Comparison of ENCODE assay signal across 17 cellular contexts in the genomic region with DNA sequence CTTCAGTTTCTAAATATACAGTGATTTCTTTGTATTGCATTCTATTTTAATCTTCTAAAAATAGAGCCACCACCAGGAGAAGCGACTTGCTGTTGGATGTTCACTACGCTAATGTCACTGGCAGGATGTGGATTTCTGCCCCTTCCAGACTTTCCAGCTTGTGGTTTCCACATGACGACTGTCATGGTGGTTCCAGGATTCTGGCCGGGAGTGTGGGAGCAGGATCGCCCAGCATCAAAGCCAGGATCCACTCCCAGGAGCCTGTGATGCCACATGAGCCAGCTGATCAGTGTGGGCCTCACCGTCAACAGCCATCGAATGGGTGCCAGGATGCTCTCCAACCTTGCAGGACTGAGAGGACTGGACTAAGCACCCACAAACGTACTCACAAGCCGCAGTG.
A peak's percentile ranks its signal among the peaks of the same experiment; 100 is the strongest.
DNase-seq lines count a peak whose midpoint lies in the region; ATAC-seq and TF ChIP-seq lines count a peak whose summit lies in the region.
"Had no signal": no experiment of that assay in that cellular context is flagged by ENCODE, and none has a peak within 500 bp of the region (broad histone marks: within the 10 kb centered on the region; RNA-seq: fewer than 3 reads in every experiment).

No MANE protein-coding gene starts in this region.

- ATAC-seq in HG03175 (IDR thresholded peaks at IDR 0.05; ENCODE audit: unreplicated experiment) = no peak
- ATAC-seq: activated CD8-positive, alpha-beta T cell treated with anti-CD3 and anti-CD28 coated beads for 36 hours; SK-N-SH treated with all-trans-retinoic acid at 6 μM for 48 hours had no signal

- no peak overlapping the region for H3K4me3 ChIP-seq in transverse colon
- no peak overlapping the region for H3K4me3 ChIP-seq in MG63
- H3K4me3 ChIP-seq: right lobe of liver had no signal

- intact Hi-C loops in transverse colon (cut with DNase I; ENCODE audit: low total_unique reads) = no loop called here

- no peak overlapping the region for H3K27ac Mint-ChIP-seq in activated T-cell treated with anti-CD3 and anti-CD28 coated beads, Interleukin-2, amount 50 U/mL, for 24 hours
- peak overlapping the region in 2 of 3 experiments; percentile 14 to 50 for H3K27ac Mint-ChIP-seq in nephron
- H3K27ac Mint-ChIP-seq: activated CD8-positive, alpha-beta T cell treated with anti-CD3 and anti-CD28 coated beads for 36 hours had no signal

- no peaks in the 10 kb centered on the region for H3K27me3 ChIP-seq in transverse colon
- no peaks in the 10 kb centered on the region for H3K27me3 ChIP-seq in MG63
- H3K27me3 ChIP-seq: ascending aorta, right lobe of liver had no signal

- no peak for TF ChIP-seq EP300 in transverse colon (IDR thresholded peaks at IDR 0.05; ENCODE audit: low read depth)

- H3K4me1 ChIP-seq in transverse colon = peaks cover 11 to 65% (median 28%) of the 10 kb centered on the region in 4 donors
- H3K4me1 ChIP-seq: Caco-2, right lobe of liver had no signal

- DNase-seq in activated T-cell treated with anti-CD3 and anti-CD28 coated beads, Interleukin-2, amount 50 U/mL, for 24 hours = peak; percentile 26
- no peak for DNase-seq in activated T-cell treated with anti-CD3 and anti-CD28 coated beads, Interleukin-2, amount 50 U/mL, for 48 hours
- DNase-seq in foreskin melanocyte (peak; percentile 96), transverse colon (no peak), MG63 (no peak)
- no peak for DNase-seq in effector CD4-positive, alpha-beta T cell
- DNase-seq: activated CD8-positive, alpha-beta T cell treated with anti-CD3 and anti-CD28 coated beads for 36 hours; Caco-2; NCI-H146; NCI-H524; stimulated activated naive CD4-positive, alpha-beta T cell treated with Interleukin-2 at 50 U/mL for 16 hours had no signal

- H3K36me3 Mint-ChIP-seq in activated T-cell treated with anti-CD3 and anti-CD28 coated beads, Interleukin-2, amount 50 U/mL, for 24 hours (ENCODE audit: low read depth) = peaks cover 12% of the 10 kb centered on the region
- H3K36me3 Mint-ChIP-seq in nephron (ENCODE audit: low read depth) = peaks cover under 1% of the 10 kb centered on the region

- TF ChIP-seq CTCF in nephron (IDR thresholded peaks at IDR 0.05; ENCODE audit: unreplicated experiment in 3 of 3) (no peak), transverse colon (IDR thresholded peaks at IDR 0.05) (no peak)

- H3K36me3 ChIP-seq in transverse colon = no peaks in the 10 kb centered on the region
- no peaks in the 10 kb centered on the region for H3K36me3 ChIP-seq in MG63
- H3K36me3 ChIP-seq: ascending aorta, right lobe of liver had no signal

- WGBS in transverse colon (ENCODE audit: low coverage in 1 of 2), 2 donors = 78% methylated on average over 9 of the region's 9 CpGs; no CpG with 5 or more reads in 1 of the 2 donors

- in situ Hi-C loops in transverse colon (cut with MboI; ENCODE audit: low pct_ligation_motif_present in 1 of 4, low pct_unique_long_range_greater_than_20kb in 1 of 4, low sequenced_read_pairs in 3 of 4) = loop anchor here in 1 of 4 donors (25.0 kb wide), 1 partner anchor 635 kb away; no protein-coding TSS in a partner anchor

- no peak for TF ChIP-seq POLR2A in transverse colon (IDR thresholded peaks at IDR 0.05)

- H3K4me3 Mint-ChIP-seq in activated T-cell treated with anti-CD3 and anti-CD28 coated beads, Interleukin-2, amount 50 U/mL, for 24 hours = no peak overlapping the region
- H3K4me3 Mint-ChIP-seq in nephron = no peak overlapping the region
- H3K4me3 Mint-ChIP-seq: neural crest cell had no signal

- H3K9me3 ChIP-seq in transverse colon (no peaks in the 10 kb centered on the region), MG63 (no peaks in the 10 kb centered on the region)
- H3K9me3 ChIP-seq: ascending aorta, Caco-2, right lobe of liver had no signal

- H3K9me3 Mint-ChIP-seq in activated T-cell treated with anti-CD3 and anti-CD28 coated beads, Interleukin-2, amount 50 U/mL, for 24 hours = no peaks in the 10 kb centered on the region
- peaks cover under 1% of the 10 kb centered on the region for H3K9me3 Mint-ChIP-seq in nephron
- H3K9me3 Mint-ChIP-seq: activated CD8-positive, alpha-beta T cell treated with anti-CD3 and anti-CD28 coated beads for 36 hours; neural crest cell had no signal

- peaks cover 83% of the 10 kb centered on the region for H3K4me1 Mint-ChIP-seq in activated T-cell treated with anti-CD3 and anti-CD28 coated beads, Interleukin-2, amount 50 U/mL, for 24 hours (ENCODE audit: low read depth)
- H3K4me1 Mint-ChIP-seq in nephron = peaks cover 64% of the 10 kb centered on the region

- no peaks in the 10 kb centered on the region for H3K27me3 Mint-ChIP-seq in activated T-cell treated with anti-CD3 and anti-CD28 coated beads, Interleukin-2, amount 50 U/mL, for 24 hours
- H3K27me3 Mint-ChIP-seq in nephron (ENCODE audit: low read depth) = no peaks in the 10 kb centered on the region
- H3K27me3 Mint-ChIP-seq: activated CD8-positive, alpha-beta T cell treated with anti-CD3 and anti-CD28 coated beads for 36 hours had no signal

- H3K27ac ChIP-seq in transverse colon = peak overlapping the region; percentile 28 to 40 (median 36)
- H3K27ac ChIP-seq: right lobe of liver had no signal

Comparison
In these comparisons a context has a peak if more than half of its experiments do, and no peak if none do; other contexts are left out.
1. DNase-seq: peak in activated T-cell treated with anti-CD3 and anti-CD28 coated beads, Interleukin-2, amount 50 U/mL, for 24 hours (single experiment) and foreskin melanocyte (single experiment); none in activated T-cell treated with anti-CD3 and anti-CD28 coated beads, Interleukin-2, amount 50 U/mL, for 48 hours (0 of 2), transverse colon (single experiment), effector CD4-positive, alpha-beta T cell (single experiment) and MG63 (single experiment).